23 cellular contexts compared by ENCODE assay signal in genomic region chr7:136018104-136018503, GRCh38. TPM values are rescaled to one million over a fixed set of nuclear protein-coding genes. Genes with fewer than 3 reads are reported as not detected.
DNase-seq lines count a peak whose midpoint lies in the region; ATAC-seq and TF ChIP-seq lines count a peak whose summit lies in the region.
"Had no signal": no experiment of that assay in that cellular context is flagged by ENCODE, and none has a peak within 500 bp of the region (broad histone marks: within the 10 kb centered on the region; RNA-seq: fewer than 3 reads in every experiment).

No MANE protein-coding gene starts in this region.

- H3K27me3 Mint-ChIP-seq in Caco-2 (ENCODE audit: insufficient read depth, unreplicated experiment), result peaks cover 8% of the 10 kb centered on the region

- no peaks in the 10 kb centered on the region for H4K20me1 ChIP-seq in PC-3 (ENCODE audit: low read length)

- no peak overlapping the region for H3K27ac Mint-ChIP-seq in Caco-2 (ENCODE audit: unreplicated experiment)
- H3K27ac Mint-ChIP-seq: activated naive CD8-positive, alpha-beta T cell treated with anti-CD3 and anti-CD28 coated beads, Interleukin-2, amount 10 ng/mL, durations not matched to agents 7 days and 5 days; CD4-positive, alpha-beta T cell; nephron progenitor cell had no signal

- no peaks in the 10 kb centered on the region for H3K4me1 Mint-ChIP-seq in Caco-2 (ENCODE audit: low read depth, unreplicated experiment)
- H3K4me1 Mint-ChIP-seq: activated naive CD8-positive, alpha-beta T cell treated with anti-CD3 and anti-CD28 coated beads, Interleukin-2, amount 10 ng/mL, durations not matched to agents 7 days and 5 days; nephron progenitor cell had no signal

- H3K9me2 ChIP-seq in PC-3 (replicated peaks; ENCODE audit: low read length), result no peaks in the 10 kb centered on the region

- BruUV-seq in PC-3 (replicated peaks; lab: Mats Ljungman, UMichigan), result no TSS peak
- BruUV-seq in Caco-2 (replicated peaks; lab: Mats Ljungman, UMichigan), result no TSS peak

- no peak overlapping the region for H3K27ac ChIP-seq in PC-3 (ENCODE audit: low read length)
- H3K27ac ChIP-seq: body of pancreas, epithelial cell of prostate, RWPE1, upper lobe of left lung, VCaP had no signal

- no peak overlapping the region for H3K4me3 Mint-ChIP-seq in Caco-2 (ENCODE audit: unreplicated experiment)
- H3K4me3 Mint-ChIP-seq: activated naive CD8-positive, alpha-beta T cell treated with anti-CD3 and anti-CD28 coated beads, Interleukin-2, amount 10 ng/mL, durations not matched to agents 7 days and 5 days; CD4-positive, alpha-beta T cell; nephron progenitor cell had no signal

- intact Hi-C loops in PC-3 (cut with micrococcal nuclease) (no loop called here), posterior cingulate gyrus (cut with DNase I) (no loop called here), Caco-2 (cut with micrococcal nuclease; ENCODE audit: unreplicated experiment) (no loop called here)

- H3F3A ChIP-seq in PC-3 (ENCODE audit: low read length, unreplicated experiment), result no peaks in the 10 kb centered on the region

- H3K36me3 Mint-ChIP-seq in Caco-2 (ENCODE audit: insufficient read depth, unreplicated experiment), result no peaks in the 10 kb centered on the region
- H3K36me3 Mint-ChIP-seq: activated naive CD8-positive, alpha-beta T cell treated with anti-CD3 and anti-CD28 coated beads, Interleukin-2, amount 10 ng/mL, durations not matched to agents 7 days and 5 days had no signal

- TF ChIP-seq CTCF in AG10803 (conservative IDR thresholded peaks at IDR 0.05; ENCODE audit: low read length) (no peak), PC-3 (conservative IDR thresholded peaks at IDR 0.05; ENCODE audit: low read depth, low read length) (no peak), fibroblast of mammary gland (conservative IDR thresholded peaks at IDR 0.05; ENCODE audit: control insufficient read depth, insufficient read depth, low read depth, low read length) (no peak), Caco-2 (IDR thresholded peaks at IDR 0.05; ENCODE audit: insufficient read depth in 1 of 2, low read depth in 1 of 2, low read length in 1 of 2, severe bottlenecking in 1 of 2, unreplicated experiment in 1 of 2) (no peak)

- H2AFZ ChIP-seq in PC-3 (ENCODE audit: low read length), result no peak overlapping the region

- H3K4me1 ChIP-seq in PC-3 (ENCODE audit: insufficient read depth, low read length), result no peaks in the 10 kb centered on the region
- H3K4me1 ChIP-seq in Caco-2, result no peaks in the 10 kb centered on the region
- H3K4me1 ChIP-seq: body of pancreas, upper lobe of left lung had no signal

- no peak overlapping the region for H3K9ac ChIP-seq in PC-3 (ENCODE audit: low read length)

- no peaks in the 10 kb centered on the region for H3K9me3 ChIP-seq in PC-3 (ENCODE audit: low read length)
- no peaks in the 10 kb centered on the region for H3K9me3 ChIP-seq in Caco-2
- H3K9me3 ChIP-seq: body of pancreas, upper lobe of left lung had no signal

- CTCF ChIA-PET in PC-3 (lab: Charles Lee), result no interaction called here
- CTCF ChIA-PET in Caco-2 (lab: Charles Lee), result no interaction called here

- peaks cover 42% of the 10 kb centered on the region for H3K27me3 ChIP-seq in PC-3 (ENCODE audit: low read length)
- no peaks in the 10 kb centered on the region for H3K27me3 ChIP-seq in Caco-2 (replicated peaks; ENCODE audit: control insufficient read depth, insufficient read depth, low read length)
- H3K27me3 ChIP-seq: body of pancreas, upper lobe of left lung had no signal

- H3K4me3 ChIP-seq in AG10803 (ENCODE audit: low read length), result no peak overlapping the region
- no peak overlapping the region for H3K4me3 ChIP-seq in PC-3 (ENCODE audit: low read length)
- no peak overlapping the region for H3K4me3 ChIP-seq in fibroblast of mammary gland (ENCODE audit: control insufficient read depth, low read depth, low read length)
- H3K4me3 ChIP-seq in Caco-2 (ENCODE audit: low read depth, low read length), result no peak overlapping the region
- H3K4me3 ChIP-seq: body of pancreas, lung, upper lobe of left lung had no signal

- POLR2A ChIA-PET in PC-3 (lab: Charles Lee; ENCODE audit: unreplicated experiment), result no interaction called here
- POLR2A ChIA-PET in Caco-2 (lab: Charles Lee), result no interaction called here

- no peaks in the 10 kb centered on the region for H3K36me3 ChIP-seq in PC-3 (ENCODE audit: low read depth, low read length)
- no peaks in the 10 kb centered on the region for H3K36me3 ChIP-seq in Caco-2 (ENCODE audit: control insufficient read depth, insufficient read depth, low read length)
- H3K36me3 ChIP-seq: upper lobe of left lung had no signal

- H3K79me2 ChIP-seq in PC-3 (ENCODE audit: low read length), result no peaks in the 10 kb centered on the region

- no peaks in the 10 kb centered on the region for H3K9me3 Mint-ChIP-seq in Caco-2 (ENCODE audit: unreplicated experiment)
- H3K9me3 Mint-ChIP-seq: CD4-positive, alpha-beta T cell had no signal

- DNase-seq in AG10803 (ENCODE audit: low read depth), result peak; percentile 12
- peak; percentile 15 for DNase-seq in GM03348 (ENCODE audit: low spot score)
- peak; percentile 12 for DNase-seq in PC-3
- DNase-seq in fibroblast of mammary gland (ENCODE audit: low read depth), result peak; percentile 49
- no peak for DNase-seq in hippocampal formation (lab: John Stamatoyannopoulos, UW)
- no peak for DNase-seq in posterior cingulate gyrus
- DNase-seq in Caco-2, result no peak
- DNase-seq: activated effector memory CD4-positive, alpha-beta T cell treated with Interleukin-2 at 50 U/mL for 16 hours; activated naive CD8-positive, alpha-beta T cell treated with anti-CD3 and anti-CD28 coated beads, Interleukin-2, amount 10 ng/mL, durations not matched to agents 7 days and 5 days; body of pancreas; CD4-positive, alpha-beta T cell; DMS 273 treated with DMSO at 0.1 percent for 48 hours; kidney glomerular epithelial cell; NCI-H1092 treated with DMSO at 0.1 percent for 48 hours; NCI-H187 treated with DMSO at 0.1 percent for 48 hours; NCI-H526 treated with DMSO at 0.1 percent for 48 hours; nephron progenitor cell had no signal

- ATAC-seq in PC-3, result no peak
- ATAC-seq in GM21447 (IDR thresholded peaks at IDR 0.05; ENCODE audit: unreplicated experiment), result no peak
- ATAC-seq: body of pancreas had no signal

- H3K4me2 ChIP-seq in PC-3 (ENCODE audit: low read length), result no peak overlapping the region

RNA-seq across cellular contexts. Expression of gene MTPN, which starts 40.9 kb away (rescaled TPM):
- total RNA-seq in PC-3 (2014; rRNA removed) (96.0 and 113 TPM in 2 replicates), Caco-2 (2022) (136 and 138 TPM in 2 replicates)

Comparison
In these comparisons a context has a peak if more than half of its experiments do, and no peak if none do; other contexts are left out.
1. DNase-seq: peak in AG10803 (single experiment), GM03348 (single experiment), PC-3 (single experiment) and fibroblast of mammary gland (single experiment); none in hippocampal formation (0 of 2), posterior cingulate gyrus (0 of 10) and Caco-2 (0 of 2).